In the genomic region with DNA sequence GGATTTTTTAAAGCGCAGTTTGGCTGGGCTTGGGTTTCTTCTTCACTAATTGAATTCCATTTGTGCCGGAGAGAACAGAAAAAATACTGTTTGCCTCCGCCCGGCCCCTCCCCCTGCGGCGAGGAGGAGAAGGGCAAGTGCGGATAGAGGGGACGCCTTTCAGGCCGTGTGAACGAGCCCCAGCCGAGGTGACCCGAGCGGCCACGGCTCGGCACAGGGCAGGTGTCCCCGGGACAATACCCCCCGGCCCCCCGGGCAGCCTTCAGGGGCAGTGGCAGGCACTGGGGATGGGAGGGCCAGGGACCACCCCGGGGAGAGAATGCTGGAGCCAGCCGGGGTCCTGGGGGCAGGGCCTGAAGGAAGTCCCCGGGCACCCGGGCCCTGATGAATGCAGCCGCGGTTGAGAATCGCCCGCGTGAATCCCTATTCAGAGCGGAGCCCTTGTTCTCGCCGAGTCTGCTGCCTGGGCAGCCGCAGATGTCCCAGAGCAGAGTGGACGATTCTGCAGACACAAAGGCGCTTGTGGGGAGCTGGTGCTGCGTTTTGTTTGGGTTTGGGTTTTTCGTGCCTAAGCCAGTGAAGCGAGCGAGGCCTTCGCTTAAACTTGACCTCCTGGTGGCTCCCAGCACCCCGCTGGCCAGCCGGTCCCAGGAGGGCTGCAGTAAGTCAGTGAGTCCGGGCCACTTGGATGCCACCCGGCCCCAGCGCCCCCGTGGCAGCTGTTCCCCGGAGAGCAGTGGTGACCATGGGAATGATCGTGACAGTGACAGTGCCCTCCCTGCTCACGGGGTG, we compare ENCODE assay signal across 17 cellular contexts.
DNase-seq lines count a peak whose midpoint lies in the region; ATAC-seq, FAIRE-seq and TF ChIP-seq lines count a peak whose summit lies in the region.
"Had no signal": no experiment of that assay in that cellular context is flagged by ENCODE, and none has a peak within 500 bp of the region (broad histone marks: within the 10 kb centered on the region; RNA-seq: fewer than 3 reads in every experiment).

No MANE protein-coding gene starts in this region.

- H4K20me1 ChIP-seq in endothelial cell of umbilical vein (replicated peaks; ENCODE audit: control insufficient read depth, extremely low read depth, insufficient read depth, low read length), result no peaks in the 10 kb centered on the region

- intact Hi-C loops in left ventricle myocardium inferior (cut with micrococcal nuclease), result no loop called here
- intact Hi-C loops in Right ventricle myocardium superior (cut with DNase I), result no loop called here
- intact Hi-C loops in endothelial cell of umbilical vein (cut with micrococcal nuclease), result no loop called here

- H3K27me3 ChIP-seq in left ventricle myocardium inferior (ENCODE audit: low read depth) (peaks cover 90% of the 10 kb centered on the region), endothelial cell of umbilical vein (ENCODE audit: control insufficient read depth in 2 of 2, insufficient read depth in 2 of 2, low read length in 2 of 2) (peaks cover 44 to 45% of the 10 kb centered on the region in 2 experiments)

- H3K4me3 ChIP-seq in left ventricle myocardium inferior (peak overlapping the region; percentile 17), endothelial cell of umbilical vein (replicated peaks in 1 of 3; ENCODE audit: insufficient read depth in 1 of 3, low read depth in 1 of 3, low read length in 3 of 3) (no peak overlapping the region)
- H3K4me3 ChIP-seq: SK-N-MC had no signal

- peak overlapping the region; percentile 48 to 75 (median 50) for H3K4me3 Mint-ChIP-seq in nephron
- no peak overlapping the region for H3K4me3 Mint-ChIP-seq in activated naive CD8-positive, alpha-beta T cell treated with anti-CD3 and anti-CD28 coated beads, Interleukin-2, amount 50 U/mL, for 24 hours
- H3K4me3 Mint-ChIP-seq: naive thymus-derived CD4-positive, alpha-beta T cell; stimulated activated naive CD8-positive, alpha-beta T cell treated with anti-CD3 and anti-CD28 coated beads, Interleukin-15, Interleukin-2, amounts not matched to agents 100 ng/mL and 50 ng/mL, for 24 hours had no signal

- no peak overlapping the region for H3K27ac Mint-ChIP-seq in nephron
- H3K27ac Mint-ChIP-seq in activated naive CD8-positive, alpha-beta T cell treated with anti-CD3 and anti-CD28 coated beads, Interleukin-2, amount 50 U/mL, for 24 hours, result no peak overlapping the region
- H3K27ac Mint-ChIP-seq: stimulated activated naive CD8-positive, alpha-beta T cell treated with anti-CD3 and anti-CD28 coated beads, Interleukin-15, Interleukin-2, amounts not matched to agents 100 ng/mL and 50 ng/mL, for 24 hours had no signal

- H3K36me3 Mint-ChIP-seq in nephron (ENCODE audit: low read depth), result no peaks in the 10 kb centered on the region
- no peaks in the 10 kb centered on the region for H3K36me3 Mint-ChIP-seq in activated naive CD8-positive, alpha-beta T cell treated with anti-CD3 and anti-CD28 coated beads, Interleukin-2, amount 50 U/mL, for 24 hours (ENCODE audit: low read depth)
- H3K36me3 Mint-ChIP-seq: naive thymus-derived CD4-positive, alpha-beta T cell had no signal

- no peak overlapping the region for H2AFZ ChIP-seq in endothelial cell of umbilical vein (ENCODE audit: low read depth, low read length)

- no peaks in the 10 kb centered on the region for H3K9me1 ChIP-seq in endothelial cell of umbilical vein (replicated peaks; ENCODE audit: control insufficient read depth, extremely low read depth, insufficient read depth, low read length)

- H3K4me2 ChIP-seq in endothelial cell of umbilical vein (ENCODE audit: insufficient read depth, low read length), result no peak overlapping the region
- H3K4me2 ChIP-seq: KMS-11 had no signal

- no TSS peak for BruUV-seq in endothelial cell of umbilical vein (replicated peaks; lab: Mats Ljungman, UMichigan)

- FAIRE-seq in endothelial cell of umbilical vein (lab: Jason Lieb, UNC), result no peak
- FAIRE-seq: endometrium, frontal cortex had no signal

- no peaks in the 10 kb centered on the region for H3K9me3 ChIP-seq in left ventricle myocardium inferior (replicated peaks)
- H3K9me3 ChIP-seq in endothelial cell of umbilical vein (replicated peaks; ENCODE audit: control insufficient read depth, insufficient read depth, low read length), result no peaks in the 10 kb centered on the region

- H3K4me1 ChIP-seq in left ventricle myocardium inferior, result peaks cover 61% of the 10 kb centered on the region
- no peaks in the 10 kb centered on the region for H3K4me1 ChIP-seq in endothelial cell of umbilical vein (ENCODE audit: control insufficient read depth, extremely low read depth, insufficient read depth, low read length)

- CTCF ChIA-PET in endothelial cell of umbilical vein (lab: Charles Lee), result no interaction called here

- H3K9me3 Mint-ChIP-seq in nephron, result no peaks in the 10 kb centered on the region
- H3K9me3 Mint-ChIP-seq in activated naive CD8-positive, alpha-beta T cell treated with anti-CD3 and anti-CD28 coated beads, Interleukin-2, amount 50 U/mL, for 24 hours, result no peaks in the 10 kb centered on the region
- H3K9me3 Mint-ChIP-seq: stimulated activated naive CD8-positive, alpha-beta T cell treated with anti-CD3 and anti-CD28 coated beads, Interleukin-15, Interleukin-2, amounts not matched to agents 100 ng/mL and 50 ng/mL, for 24 hours had no signal

- peak overlapping the region; percentile 4 for H3K27ac ChIP-seq in left ventricle myocardium inferior (replicated peaks)
- H3K27ac ChIP-seq in endothelial cell of umbilical vein (ENCODE audit: insufficient read depth, low read depth, low read length), result no peak overlapping the region
- H3K27ac ChIP-seq: KMS-11, SK-N-MC had no signal

- no peaks in the 10 kb centered on the region for H3K79me2 ChIP-seq in endothelial cell of umbilical vein (ENCODE audit: control insufficient read depth, insufficient read depth, low read length)

- H3K4me1 Mint-ChIP-seq in nephron, result peaks cover 6% of the 10 kb centered on the region
- no peaks in the 10 kb centered on the region for H3K4me1 Mint-ChIP-seq in activated naive CD8-positive, alpha-beta T cell treated with anti-CD3 and anti-CD28 coated beads, Interleukin-2, amount 50 U/mL, for 24 hours

- no peak for DNase-seq in left ventricle myocardium inferior
- DNase-seq in Right ventricle myocardium superior, result no peak
- no peak for DNase-seq in endothelial cell of umbilical vein (ENCODE audit: low read depth, low spot score)
- no peak for DNase-seq in activated naive CD8-positive, alpha-beta T cell treated with anti-CD3 and anti-CD28 coated beads, Interleukin-2, amount 50 U/mL, for 24 hours
- no peak for DNase-seq in NCI-H1694 (lab: John Stamatoyannopoulos, UW)
- no peak for DNase-seq in epidermal melanocyte (ENCODE audit: insufficient read length, low spot score)
- DNase-seq: activated naive CD4-positive, alpha-beta T cell treated with Interleukin-2 at 50 U/mL for 16 hours; naive thymus-derived CD4-positive, alpha-beta T cell; NCI-H1417; NCI-H446 treated with DMSO at 0.1 percent for 48 hours had no signal

- no peak overlapping the region for H3K9ac ChIP-seq in endothelial cell of umbilical vein (replicated peaks; ENCODE audit: extremely low read depth, insufficient read depth, low read length)
- H3K9ac ChIP-seq: KMS-11 had no signal

- H3K27me3 Mint-ChIP-seq in nephron (ENCODE audit: low read depth), result peaks cover 62% of the 10 kb centered on the region
- peaks cover 45% of the 10 kb centered on the region for H3K27me3 Mint-ChIP-seq in activated naive CD8-positive, alpha-beta T cell treated with anti-CD3 and anti-CD28 coated beads, Interleukin-2, amount 50 U/mL, for 24 hours

- no peak for TF ChIP-seq CTCF in left ventricle myocardium inferior (IDR thresholded peaks at IDR 0.05; ENCODE audit: borderline replicate concordance)
- TF ChIP-seq CTCF in endothelial cell of umbilical vein (IDR thresholded peaks at IDR 0.05; ENCODE audit: extremely low read depth in 1 of 2, insufficient read depth in 1 of 2, low read depth in 1 of 2, low read length in 2 of 2), result no peak
- no peak for TF ChIP-seq CTCF in nephron (IDR thresholded peaks at IDR 0.05; ENCODE audit: unreplicated experiment in 3 of 3)

- TF ChIP-seq POLR2A in endothelial cell of umbilical vein (IDR thresholded peaks at IDR 0.05; ENCODE audit: low read depth, low read length), result no peak

- dilution Hi-C loops in endothelial cell of umbilical vein (cut with MboI; ENCODE audit: extremely low pct_ligation_motif_present, low sequenced_read_pairs), result no loop called here

- no peak for ATAC-seq in Right ventricle myocardium superior (ENCODE audit: poor library complexity)
- no peak for ATAC-seq in activated naive CD8-positive, alpha-beta T cell treated with anti-CD3 and anti-CD28 coated beads, Interleukin-2, amount 50 U/mL, for 24 hours
- ATAC-seq in HG03469 (IDR thresholded peaks at IDR 0.05; ENCODE audit: unreplicated experiment), result no peak
- ATAC-seq: naive thymus-derived CD4-positive, alpha-beta T cell had no signal

- POLR2A ChIA-PET in endothelial cell of umbilical vein (lab: Charles Lee), result no interaction called here

- no peaks in the 10 kb centered on the region for H3K36me3 ChIP-seq in left ventricle myocardium inferior
- no peaks in the 10 kb centered on the region for H3K36me3 ChIP-seq in endothelial cell of umbilical vein (ENCODE audit: control insufficient read depth in 2 of 2, extremely low read depth in 1 of 2, insufficient read depth in 2 of 2, low read length in 2 of 2)

TF ChIP-seq in endothelial cell of umbilical vein, 7 proteins besides CTCF, POLR2A, EP300 and RAD21:
- TF ChIP-seq EZH2 (IDR thresholded peaks at IDR 0.05; ENCODE audit: borderline replicate concordance, low read depth, low read length, severe bottlenecking) (peak; percentile 78), MYC (IDR thresholded peaks at IDR 0.05; ENCODE audit: low read depth, low read length) (no peak)
